In genomic region chr12:121531356-121531750, GRCh38 we compare ENCODE assay signal across 15 cellular contexts. TPM values are rescaled to one million over a fixed set of nuclear protein-coding genes. Genes with fewer than 3 reads are reported as not detected.
DNase-seq lines count a peak whose midpoint lies in the region; ATAC-seq, FAIRE-seq and TF ChIP-seq lines count a peak whose summit lies in the region.
"Had no signal": no experiment of that assay in that cellular context is flagged by ENCODE, and none has a peak within 500 bp of the region (broad histone marks: within the 10 kb centered on the region; RNA-seq: fewer than 3 reads in every experiment).

No MANE protein-coding gene starts in this region.

- FAIRE-seq in H1 (lab: Jason Lieb, UNC) = no peak

- no peak for TF ChIP-seq POLR2A in breast epithelium (IDR thresholded peaks at IDR 0.05)
- no peak for TF ChIP-seq POLR2A in H1 (IDR thresholded peaks at IDR 0.05; ENCODE audit: control extremely low read depth in 1 of 2, low read depth in 2 of 2, low read length in 2 of 2)

- POLR2A ChIA-PET in MCF 10A (lab: Yijun Ruan, JAX) (no interaction called here), H1 (lab: Charles Lee; ENCODE audit: partially characterized antibody) (interaction anchor here (0.9 to 2.0 kb wide), 4 partner anchors 8 to 42 kb away, joined by 3 to 6 read pairs (median 4); no protein-coding TSS in a partner anchor)

- H3K4me3 Mint-ChIP-seq in MCF 10A (ENCODE audit: unreplicated experiment) = no peak overlapping the region
- H3K4me3 Mint-ChIP-seq in stimulated activated naive CD8-positive, alpha-beta T cell treated with anti-CD3 and anti-CD28 coated beads, Interleukin-15, amount 100 ng/mL, for 72 hours = peak overlapping the region; percentile 48 to 73

- H4K20me1 ChIP-seq in OCI-LY3 (ENCODE audit: insufficient read depth, low read length) (peaks cover 52% of the 10 kb centered on the region), H1 (replicated peaks in 1 of 2; ENCODE audit: control insufficient read depth in 1 of 2, insufficient read depth in 2 of 2, low read length in 2 of 2) (peaks cover 28 to 46% of the 10 kb centered on the region in 2 experiments), smooth muscle cell (ENCODE audit: low read depth) (no peaks in the 10 kb centered on the region)

- CTCF ChIA-PET in MCF 10A (lab: Yijun Ruan, JAX) = no interaction called here
- CTCF ChIA-PET in H1 (lab: Charles Lee; ENCODE audit: partially characterized antibody) = interaction anchor here (0.8 to 2.1 kb wide), 9 partner anchors 7 to 242 kb away, joined by 3 to 5 read pairs (median 3); no protein-coding TSS in a partner anchor

- no peak overlapping the region for H3K23ac ChIP-seq in H1 (ENCODE audit: insufficient read length)

- H2AK5ac ChIP-seq in H1 (ENCODE audit: low read depth, low read length) = no peak overlapping the region

- H3K4me3 ChIP-seq in breast epithelium (no peak overlapping the region), OCI-LY3 (ENCODE audit: low read length) (peak overlapping the region; percentile 76), H1 (ENCODE audit: extremely low read depth in 1 of 4, insufficient read depth in 2 of 4, low read depth in 3 of 4, low read length in 4 of 4) (no peak overlapping the region), smooth muscle cell (no peak overlapping the region)
- H3K4me3 ChIP-seq: HAP-1 had no signal

- no peaks in the 10 kb centered on the region for H3K9me3 Mint-ChIP-seq in MCF 10A (ENCODE audit: unreplicated experiment)
- H3K9me3 Mint-ChIP-seq in stimulated activated naive CD8-positive, alpha-beta T cell treated with anti-CD3 and anti-CD28 coated beads, Interleukin-15, amount 100 ng/mL, for 72 hours = no peaks in the 10 kb centered on the region

- H3K79me2 ChIP-seq in OCI-LY3 (ENCODE audit: low read length) = peaks cover 98% of the 10 kb centered on the region
- H3K79me2 ChIP-seq in H1 (ENCODE audit: control insufficient read depth in 1 of 2, insufficient read depth in 2 of 2, low read length in 2 of 2) = peaks cover 0 to 48% of the 10 kb centered on the region in 2 experiments; a peak in 2 of 4 replicates
- no peaks in the 10 kb centered on the region for H3K79me2 ChIP-seq in smooth muscle cell (ENCODE audit: low read depth)

- no peak for ATAC-seq in stimulated activated naive CD8-positive, alpha-beta T cell treated with anti-CD3 and anti-CD28 coated beads, Interleukin-15, amount 100 ng/mL, for 72 hours
- ATAC-seq in GM21737 (IDR thresholded peaks at IDR 0.05; ENCODE audit: unreplicated experiment) = no peak

- H3F3A ChIP-seq in smooth muscle cell (ENCODE audit: low read depth) = no peaks in the 10 kb centered on the region

- H3K79me1 ChIP-seq in H1 (ENCODE audit: low read depth, low read length) = peaks cover 10% of the 10 kb centered on the region

- H3K4me1 Mint-ChIP-seq in MCF 10A (ENCODE audit: insufficient read depth, unreplicated experiment) = peaks cover 7% of the 10 kb centered on the region
- H3K4me1 Mint-ChIP-seq in stimulated activated naive CD8-positive, alpha-beta T cell treated with anti-CD3 and anti-CD28 coated beads, Interleukin-15, amount 100 ng/mL, for 72 hours = peaks cover 74% of the 10 kb centered on the region

- H4K8ac ChIP-seq in H1 (ENCODE audit: extremely low read depth, insufficient read depth, low read length) = no peak overlapping the region

- no peak overlapping the region for H2BK20ac ChIP-seq in H1 (ENCODE audit: low read length)

- no peaks in the 10 kb centered on the region for H3K36me3 ChIP-seq in breast epithelium
- peaks cover 49% of the 10 kb centered on the region for H3K36me3 ChIP-seq in OCI-LY3 (replicated peaks; ENCODE audit: low read depth, low read length)
- peaks cover 20 to 46% (median 29%) of the 10 kb centered on the region in 4 experiments for H3K36me3 ChIP-seq in H1 (ENCODE audit: control insufficient read depth in 2 of 4, insufficient read depth in 4 of 4, low read length in 3 of 4)
- H3K36me3 ChIP-seq in smooth muscle cell (ENCODE audit: low read depth) = no peaks in the 10 kb centered on the region
- H3K36me3 ChIP-seq: brain microvascular endothelial cell had no signal

- H3K27me3 Mint-ChIP-seq in MCF 10A (ENCODE audit: insufficient read depth, unreplicated experiment) = no peaks in the 10 kb centered on the region
- H3K27me3 Mint-ChIP-seq in stimulated activated naive CD8-positive, alpha-beta T cell treated with anti-CD3 and anti-CD28 coated beads, Interleukin-15, amount 100 ng/mL, for 72 hours = no peaks in the 10 kb centered on the region

- no peak overlapping the region for H2BK15ac ChIP-seq in H1 (ENCODE audit: low read length)

- no peaks in the 10 kb centered on the region for H3K36me3 Mint-ChIP-seq in MCF 10A (ENCODE audit: insufficient read depth, unreplicated experiment)

- no peak overlapping the region for H3K18ac ChIP-seq in H1 (ENCODE audit: extremely low read depth, low read length)

- no peak overlapping the region for H3K4ac ChIP-seq in H1 (replicated peaks; ENCODE audit: insufficient read length, low read depth, low read length)

- peak overlapping the region; percentile 96 for H3K9ac ChIP-seq in OCI-LY3 (ENCODE audit: low read length)
- no peak overlapping the region for H3K9ac ChIP-seq in H1 (replicated peaks in 1 of 4; ENCODE audit: extremely low read depth in 1 of 4, low read depth in 3 of 4, low read length in 3 of 4)
- no peak overlapping the region for H3K9ac ChIP-seq in smooth muscle cell (ENCODE audit: low read depth)

- no peak overlapping the region for H2BK120ac ChIP-seq in H1 (replicated peaks; ENCODE audit: low read depth, low read length)

- TF ChIP-seq EP300 in H1 (IDR thresholded peaks at IDR 0.05; ENCODE audit: borderline replicate concordance in 1 of 2, low read depth in 2 of 2, low read length in 2 of 2) = no peak

- no peak overlapping the region for H3K14ac ChIP-seq in H1 (ENCODE audit: insufficient read length)

- H3K56ac ChIP-seq in H1 (replicated peaks; ENCODE audit: insufficient read length, low read depth, low read length) = no peak overlapping the region

- DNase-seq in breast epithelium (ENCODE audit: low spot score in 2 of 2) (no peak), MCF 10A (ENCODE audit: unreplicated experiment) (no peak), H1 (ENCODE audit: low read depth in 1 of 2, low spot score in 2 of 2) (no peak), inferior parietal cortex (ENCODE audit: extremely low spot score) (no peak), smooth muscle cell (lab: John Stamatoyannopoulos, UW; ENCODE audit: unreplicated experiment) (no peak)
- DNase-seq in stimulated activated naive CD8-positive, alpha-beta T cell treated with anti-CD3 and anti-CD28 coated beads, Interleukin-15, amount 100 ng/mL, for 72 hours = no peak
- DNase-seq: activated T-cell treated with anti-CD3 and anti-CD28 coated beads for 4 hours, brain microvascular endothelial cell, EL, left cardiac atrium, NCI-H1417 treated with DMSO at 0.1 percent for 48 hours, NCI-H69 had no signal

- H2BK5ac ChIP-seq in H1 (ENCODE audit: low read depth, low read length) = no peak overlapping the region

- no peak overlapping the region for H4K5ac ChIP-seq in H1 (ENCODE audit: insufficient read length, low read depth, low read length)

- no peaks in the 10 kb centered on the region for H3K9me3 ChIP-seq in breast epithelium
- H3K9me3 ChIP-seq in OCI-LY3 (ENCODE audit: insufficient read depth, low read length) = no peaks in the 10 kb centered on the region
- H3K9me3 ChIP-seq in H1 (ENCODE audit: insufficient read depth in 2 of 2, low read depth in 1 of 2, low read length in 1 of 2) = no peaks in the 10 kb centered on the region
- H3K9me3 ChIP-seq in smooth muscle cell (replicated peaks; ENCODE audit: low read depth) = no peaks in the 10 kb centered on the region
- H3K9me3 ChIP-seq: HAP-1 had no signal

- no peaks in the 10 kb centered on the region; the same call in 1 of the 2 replicates for H3K23me2 ChIP-seq in H1 (ENCODE audit: low read depth, low read length)

- no peak for TF ChIP-seq CTCF in breast epithelium (IDR thresholded peaks at IDR 0.05)
- TF ChIP-seq CTCF in MCF 10A (IDR thresholded peaks at IDR 0.05; ENCODE audit: unreplicated experiment) = no peak
- TF ChIP-seq CTCF in OCI-LY3 (IDR thresholded peaks at IDR 0.05; ENCODE audit: low read depth, low read length) = no peak
- TF ChIP-seq CTCF in H1 (IDR thresholded peaks at IDR 0.05; ENCODE audit: control extremely low read depth in 1 of 3, insufficient read depth in 1 of 3, low read depth in 1 of 3, low read length in 3 of 3) = no peak
- no peak for TF ChIP-seq CTCF in smooth muscle cell (IDR thresholded peaks at IDR 0.05; ENCODE audit: borderline replicate concordance, insufficient read depth, poor library complexity, severe bottlenecking)

- no peak overlapping the region for H2BK12ac ChIP-seq in H1 (ENCODE audit: low read depth, low read length)

- H2AFZ ChIP-seq in OCI-LY3 (ENCODE audit: low read depth, low read length) = no peak overlapping the region
- H2AFZ ChIP-seq in H1 (ENCODE audit: low read length) = no peak overlapping the region
- H2AFZ ChIP-seq in smooth muscle cell (ENCODE audit: low read depth) = no peak overlapping the region

- no TSS peak for BruUV-seq in MCF 10A (replicated peaks; lab: Mats Ljungman, UMichigan)

- no peak overlapping the region for H3K27ac Mint-ChIP-seq in MCF 10A (ENCODE audit: low read depth, unreplicated experiment)
- peak overlapping the region; percentile 74 to 93 for H3K27ac Mint-ChIP-seq in stimulated activated naive CD8-positive, alpha-beta T cell treated with anti-CD3 and anti-CD28 coated beads, Interleukin-15, amount 100 ng/mL, for 72 hours

- H3K27me3 ChIP-seq in breast epithelium = no peaks in the 10 kb centered on the region
- H3K27me3 ChIP-seq in OCI-LY3 (ENCODE audit: low read depth, low read length) = no peaks in the 10 kb centered on the region
- no peaks in the 10 kb centered on the region; a peak in 3 of 7 replicates for H3K27me3 ChIP-seq in H1 (replicated peaks in 1 of 4; ENCODE audit: control insufficient read depth in 3 of 4, extremely low read depth in 1 of 4, insufficient read depth in 3 of 4, low read length in 3 of 4)
- no peaks in the 10 kb centered on the region for H3K27me3 ChIP-seq in smooth muscle cell (ENCODE audit: low read depth)
- H3K27me3 ChIP-seq: brain microvascular endothelial cell had no signal

- intact Hi-C loops in breast epithelium (cut with DNase I; ENCODE audit: low total_unique reads) (no loop called here), MCF 10A (cut with micrococcal nuclease) (no loop called here)

- H3K4me1 ChIP-seq in breast epithelium (peaks cover 0 to 3% of the 10 kb centered on the region in 2 donors), OCI-LY3 (ENCODE audit: low read length) (peaks cover 70% of the 10 kb centered on the region), H1 (replicated peaks in 1 of 4; ENCODE audit: control insufficient read depth in 3 of 4, insufficient read depth in 4 of 4, low read length in 3 of 4) (peaks cover 7 to 24% (median 16%) of the 10 kb centered on the region in 4 experiments), smooth muscle cell (ENCODE audit: low read depth) (peaks cover 4% of the 10 kb centered on the region)

- H3K27ac ChIP-seq in breast epithelium (peak overlapping the region; percentile 21 to 85), OCI-LY3 (ENCODE audit: low read length) (peak overlapping the region; percentile 94), H1 (ENCODE audit: low read depth, low read length) (no peak overlapping the region), smooth muscle cell (ENCODE audit: low read depth) (no peak overlapping the region)
- H3K27ac ChIP-seq: brain microvascular endothelial cell had no signal

- 96% methylated on average over 1 of the region's 1 CpG; no CpG with 5 or more reads in 1 of the 2 experiments for WGBS in H1 (ENCODE audit: extremely low coverage in 1 of 2, insufficient coverage in 1 of 2, insufficient read length in 1 of 2, insufficient replicate concordance in 2 of 2, low coverage in 1 of 2, low lambda C conversion rate in 2 of 2, missing lambda C conversion rate in 1 of 2), 2 experiments
- WGBS in smooth muscle cell (ENCODE audit: low lambda C conversion rate) = 100% methylated on average over 1 of the region's 1 CpG

- peak overlapping the region; percentile 96 for H3K4me2 ChIP-seq in OCI-LY3 (ENCODE audit: low read length)
- H3K4me2 ChIP-seq in H1 (ENCODE audit: insufficient read depth in 1 of 2, low read depth in 2 of 2, low read length in 2 of 2) = no peak overlapping the region; a peak in 2 of 4 replicates
- no peak overlapping the region for H3K4me2 ChIP-seq in smooth muscle cell

- no peak for TF ChIP-seq RAD21 in H1 (IDR thresholded peaks at IDR 0.05 in 1 of 2, conservative IDR thresholded peaks at IDR 0.05 in 1 of 2; ENCODE audit: low read depth in 2 of 2, low read length in 2 of 2)

- no peak overlapping the region for H4K91ac ChIP-seq in H1 (replicated peaks; ENCODE audit: insufficient read length, low read length)

RNA-seq across cellular contexts. Expression of gene KDM2B, which starts 49.5 kb away (rescaled TPM):
- 10 to 100 TPM; 12.3 to 26.8 (median 16.7) TPM for total RNA-seq in breast epithelium
- total RNA-seq in MCF 10A (2022) = 15.5 and 19.5 TPM in 2 replicates
- 156 and 162 TPM in 2 replicates for total RNA-seq in H1 (2021; fragmentation: NEBNext Ultra II Directional; extraction: Animal tissue kit (Norgen Biotek cat#: 25700))
- polyA plus RNA-seq in H1 (2011; rRNA removed) = 111 and 167 TPM in 2 replicates
- 83.9 TPM for polyA plus RNA-seq in H1 (2011; cell fraction: cytosol; rRNA removed)
- 273 TPM for polyA plus RNA-seq in H1 (2011; cell fraction: nucleus; rRNA removed)
- 96.2 to 111 TPM (median 103 TPM) in 4 replicates for polyA plus RNA-seq in H1 (2012, experiment 1 of 2)
- 36.6 TPM for polyA plus RNA-seq in H1 (2012, experiment 2 of 2)
- 77.1 TPM for polyA plus RNA-seq in H1 (2013, experiment 1 of 2)
- polyA plus RNA-seq in H1 (2013, experiment 2 of 2) = 72.5 TPM
- polyA minus RNA-seq in H1 (2011; rRNA and poly(A)+ RNA removed) = 262 and 318 TPM in 2 replicates
- polyA minus RNA-seq in H1 (2011; cell fraction: cytosol; rRNA and poly(A)+ RNA removed) = 128 TPM
- polyA minus RNA-seq in H1 (2011; cell fraction: nucleus; rRNA and poly(A)+ RNA removed) = 128 TPM
- 19.9 and 34.9 TPM in 2 replicates for total RNA-seq in smooth muscle cell
- 16.3 and 22.6 TPM in 2 replicates for polyA plus RNA-seq in smooth muscle cell

Comparison
In these comparisons a context has a peak if more than half of its experiments do, and no peak if none do; other contexts are left out.
1. H3K27ac ChIP-seq: peak in breast epithelium (2 of 2) and OCI-LY3 (single experiment); none in H1 (single experiment) and smooth muscle cell (single experiment).